Comparison of ENCODE assay signal across 20 cellular contexts in genomic region chr13:34412817-34413365, GRCh38.
DNase-seq lines count a peak whose midpoint lies in the region; ATAC-seq, FAIRE-seq and TF ChIP-seq lines count a peak whose summit lies in the region.
"Had no signal": no experiment of that assay in that cellular context is flagged by ENCODE, and none has a peak within 500 bp of the region (broad histone marks: within the 10 kb centered on the region; RNA-seq: fewer than 3 reads in every experiment).

No MANE protein-coding gene starts in this region.

- POLR2A ChIA-PET in WTC11 (lab: Charles Lee) = no interaction called here

- CTCF ChIA-PET in WTC11 (lab: Charles Lee) = no interaction called here

- H3K4me1 ChIP-seq in endodermal cell (ENCODE audit: control insufficient read depth, insufficient read depth, low read length) = no peaks in the 10 kb centered on the region

- H3K4me3 ChIP-seq in fibroblast of pulmonary artery (replicated peaks; ENCODE audit: low read depth, low read length) (no peak overlapping the region), endodermal cell (ENCODE audit: low read length) (no peak overlapping the region)

- TF ChIP-seq CTCF in fibroblast of pulmonary artery (IDR thresholded peaks at IDR 0.05; ENCODE audit: low read length, missing control alignments) (no peak), WTC11 (IDR thresholded peaks at IDR 0.05) (no peak), endodermal cell (conservative IDR thresholded peaks at IDR 0.05) (no peak)

- FAIRE-seq in urothelium cell line (lab: Jason Lieb, UNC) = no peak
- FAIRE-seq: A204.1 had no signal

- no peaks in the 10 kb centered on the region for H3K9me3 ChIP-seq in endodermal cell (ENCODE audit: control insufficient read depth, low read length)

- no peaks in the 10 kb centered on the region for H3K27me3 Mint-ChIP-seq in WTC11 (ENCODE audit: low read depth)
- no peaks in the 10 kb centered on the region for H3K27me3 Mint-ChIP-seq in endodermal cell (ENCODE audit: insufficient read depth)
- H3K27me3 Mint-ChIP-seq: activated CD4-positive, alpha-beta memory T cell treated with anti-CD3 and anti-CD28 coated beads for 36 hours; effector memory CD8-positive, alpha-beta T cell; memory B cell; stimulated activated naive CD8-positive, alpha-beta T cell treated with anti-CD3 and anti-CD28 coated beads, Interleukin-15, amount 100 ng/mL, for 72 hours had no signal

- no peak overlapping the region for H3K9ac ChIP-seq in endodermal cell (ENCODE audit: extremely low read depth, low read length, poor library complexity, severe bottlenecking)

- 87 to 100% methylated on average over 2 of the region's 2 CpGs for WGBS in endodermal cell (ENCODE audit: insufficient coverage in 1 of 2, insufficient read length in 1 of 2), 2 experiments

- H3K4me3 Mint-ChIP-seq in WTC11 (no peak overlapping the region), endodermal cell (no peak overlapping the region)
- H3K4me3 Mint-ChIP-seq: activated CD4-positive, alpha-beta memory T cell treated with anti-CD3 and anti-CD28 coated beads for 36 hours; activated naive CD8-positive, alpha-beta T cell treated with anti-CD3 and anti-CD28 coated beads for 36 hours; effector memory CD8-positive, alpha-beta T cell; memory B cell; stimulated activated naive CD8-positive, alpha-beta T cell treated with anti-CD3 and anti-CD28 coated beads, Interleukin-15, amount 100 ng/mL, for 72 hours had no signal

- H3K36me3 ChIP-seq in endodermal cell (ENCODE audit: control insufficient read depth, insufficient read depth, low read length) = no peaks in the 10 kb centered on the region

- H3K27ac ChIP-seq in endodermal cell (ENCODE audit: low read depth, low read length) = no peak overlapping the region
- H3K27ac ChIP-seq: C4-2B had no signal

- no peak overlapping the region for H3K27ac Mint-ChIP-seq in WTC11
- no peak overlapping the region for H3K27ac Mint-ChIP-seq in endodermal cell
- H3K27ac Mint-ChIP-seq: activated CD4-positive, alpha-beta memory T cell treated with anti-CD3 and anti-CD28 coated beads for 36 hours; activated naive CD8-positive, alpha-beta T cell treated with anti-CD3 and anti-CD28 coated beads for 36 hours; effector memory CD8-positive, alpha-beta T cell; memory B cell; stimulated activated naive CD8-positive, alpha-beta T cell treated with anti-CD3 and anti-CD28 coated beads, Interleukin-15, amount 100 ng/mL, for 72 hours had no signal

- H3K9me3 Mint-ChIP-seq in WTC11 (peaks cover 9% of the 10 kb centered on the region), endodermal cell (no peaks in the 10 kb centered on the region)
- H3K9me3 Mint-ChIP-seq: activated CD4-positive, alpha-beta memory T cell treated with anti-CD3 and anti-CD28 coated beads for 36 hours; memory B cell had no signal

- H3K27me3 ChIP-seq in endodermal cell (ENCODE audit: control insufficient read depth, insufficient read depth, low read length, poor library complexity, severe bottlenecking) = no peaks in the 10 kb centered on the region

- H3K4me1 Mint-ChIP-seq in WTC11 (no peaks in the 10 kb centered on the region), endodermal cell (no peaks in the 10 kb centered on the region)
- H3K4me1 Mint-ChIP-seq: activated naive CD8-positive, alpha-beta T cell treated with anti-CD3 and anti-CD28 coated beads for 36 hours; memory B cell; stimulated activated naive CD8-positive, alpha-beta T cell treated with anti-CD3 and anti-CD28 coated beads, Interleukin-15, amount 100 ng/mL, for 72 hours had no signal

- ATAC-seq in WTC11 = no peak
- ATAC-seq: effector memory CD8-positive, alpha-beta T cell; stimulated activated naive CD8-positive, alpha-beta T cell treated with anti-CD3 and anti-CD28 coated beads, Interleukin-15, amount 100 ng/mL, for 72 hours had no signal

- DNase-seq in SIG-M5 treated with dmso at 0.1 percent for 504 hours (lab: John Stamatoyannopoulos, UW; ENCODE audit: unreplicated experiment) = peak; percentile 5
- no peak for DNase-seq in SIG-M5 (lab: John Stamatoyannopoulos, UW)
- peak; percentile 6 for DNase-seq in SKM-1 (lab: John Stamatoyannopoulos, UW; ENCODE audit: unreplicated experiment)
- DNase-seq in fibroblast of pulmonary artery (ENCODE audit: low read depth) = peak; percentile 51
- DNase-seq in urothelium cell line (ENCODE audit: low spot score) = peak; percentile 14
- no peak for DNase-seq in WTC11 (ENCODE audit: low spot score)
- no peak for DNase-seq in central memory CD4-positive, alpha-beta T cell
- DNase-seq in endodermal cell = no peak
- DNase-seq: activated CD4-positive, alpha-beta memory T cell treated with anti-CD3 and anti-CD28 coated beads for 36 hours; activated naive CD8-positive, alpha-beta T cell treated with anti-CD3 and anti-CD28 coated beads for 36 hours; activated T-cell treated with anti-CD3 and anti-CD28 coated beads, Interleukin-2, amount 50 U/mL, for 48 hours; DMS79; effector memory CD8-positive, alpha-beta T cell; NCI-H1436; NCI-H446 treated with DMSO at 0.1 percent for 48 hours; stimulated activated naive CD8-positive, alpha-beta T cell treated with anti-CD3 and anti-CD28 coated beads, Interleukin-15, amount 100 ng/mL, for 72 hours; SW 1271 had no signal

- H3K36me3 Mint-ChIP-seq in WTC11 (no peaks in the 10 kb centered on the region), endodermal cell (ENCODE audit: low read depth) (no peaks in the 10 kb centered on the region)
- H3K36me3 Mint-ChIP-seq: activated CD4-positive, alpha-beta memory T cell treated with anti-CD3 and anti-CD28 coated beads for 36 hours; activated naive CD8-positive, alpha-beta T cell treated with anti-CD3 and anti-CD28 coated beads for 36 hours; memory B cell had no signal

TF ChIP-seq in WTC11, 78 proteins besides CTCF, POLR2A, EP300 and RAD21 (continues in another document):
- no peak for TF ChIP-seq NFYB (CRISPR knock-in tag; conservative IDR thresholded peaks at IDR 0.05; ENCODE audit: low read depth)
- no peak for TF ChIP-seq GRHL2 (CRISPR knock-in tag; IDR thresholded peaks at IDR 0.05; ENCODE audit: insufficient replicate concordance, severe bottlenecking)
- TF ChIP-seq, protein P1, sequence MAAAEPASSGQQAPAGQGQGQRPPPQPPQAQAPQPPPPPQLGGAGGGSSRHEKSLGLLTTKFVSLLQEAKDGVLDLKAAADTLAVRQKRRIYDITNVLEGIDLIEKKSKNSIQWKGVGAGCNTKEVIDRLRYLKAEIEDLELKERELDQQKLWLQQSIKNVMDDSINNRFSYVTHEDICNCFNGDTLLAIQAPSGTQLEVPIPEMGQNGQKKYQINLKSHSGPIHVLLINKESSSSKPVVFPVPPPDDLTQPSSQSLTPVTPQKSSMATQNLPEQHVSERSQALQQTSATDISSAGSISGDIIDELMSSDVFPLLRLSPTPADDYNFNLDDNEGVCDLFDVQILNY (CRISPR knock-in tag; IDR thresholded peaks at IDR 0.05) = no peak
- no peak for TF ChIP-seq ZNF512 (CRISPR knock-in tag; IDR thresholded peaks at IDR 0.05; ENCODE audit: borderline replicate concordance)
- TF ChIP-seq JAZF1 (CRISPR knock-in tag; IDR thresholded peaks at IDR 0.05) = no peak
- TF ChIP-seq, protein P2, sequence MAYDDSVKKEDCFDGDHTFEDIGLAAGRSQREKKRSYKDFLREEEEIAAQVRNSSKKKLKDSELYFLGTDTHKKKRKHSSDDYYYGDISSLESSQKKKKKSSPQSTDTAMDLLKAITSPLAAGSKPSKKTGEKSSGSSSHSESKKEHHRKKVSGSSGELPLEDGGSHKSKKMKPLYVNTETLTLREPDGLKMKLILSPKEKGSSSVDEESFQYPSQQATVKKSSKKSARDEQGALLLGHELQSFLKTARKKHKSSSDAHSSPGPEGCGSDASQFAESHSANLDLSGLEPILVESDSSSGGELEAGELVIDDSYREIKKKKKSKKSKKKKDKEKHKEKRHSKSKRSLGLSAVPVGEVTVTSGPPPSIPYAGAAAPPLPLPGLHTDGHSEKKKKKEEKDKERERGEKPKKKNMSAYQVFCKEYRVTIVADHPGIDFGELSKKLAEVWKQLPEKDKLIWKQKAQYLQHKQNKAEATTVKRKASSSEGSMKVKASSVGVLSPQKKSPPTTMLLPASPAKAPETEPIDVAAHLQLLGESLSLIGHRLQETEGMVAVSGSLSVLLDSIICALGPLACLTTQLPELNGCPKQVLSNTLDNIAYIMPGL (CRISPR knock-in tag; IDR thresholded peaks at IDR 0.05) = no peak
- no peak for TF ChIP-seq ZBTB21 (CRISPR knock-in tag; IDR thresholded peaks at IDR 0.05; ENCODE audit: borderline replicate concordance)
- TF ChIP-seq SP1 (CRISPR knock-in tag; conservative IDR thresholded peaks at IDR 0.05) = no peak
- TF ChIP-seq RORB (CRISPR knock-in tag; IDR thresholded peaks at IDR 0.05) = no peak
- no peak for TF ChIP-seq MAX (CRISPR knock-in tag; IDR thresholded peaks at IDR 0.05)
- no peak for TF ChIP-seq ZNF671 (CRISPR knock-in tag; IDR thresholded peaks at IDR 0.05)

Comparison
In these comparisons a context has a peak if more than half of its experiments do, and no peak if none do; other contexts are left out.
1. DNase-seq: peak in SIG-M5 treated with dmso at 0.1 percent for 504 hours (single experiment), SKM-1 (single experiment), fibroblast of pulmonary artery (single experiment) and urothelium cell line (single experiment); none in SIG-M5 (single experiment), WTC11 (single experiment), central memory CD4-positive, alpha-beta T cell (single experiment) and endodermal cell (single experiment).